ENCODE assay signal across 8 cellular contexts in genomic region chr5:181052928-181053759, GRCh38. TPM values are rescaled to one million over a fixed set of nuclear protein-coding genes. Genes with fewer than 3 reads are reported as not detected.
DNase-seq lines count a peak whose midpoint lies in the region; ATAC-seq, FAIRE-seq and TF ChIP-seq lines count a peak whose summit lies in the region.

No MANE protein-coding gene starts in this region.

- intact Hi-C loops in CD14-positive monocyte (cut with micrococcal nuclease) = no loop called here
- intact Hi-C loops in K562 (cut with micrococcal nuclease) = loop anchor here (2.0 to 5.0 kb wide), 2 partner anchors 24 to 271 kb away; no protein-coding TSS in a partner anchor

- H3K27ac Mint-ChIP-seq in CD14-positive monocyte = no peak overlapping the region

- H3K27ac ChIP-seq in HUES48 (ENCODE audit: low read depth, low read length) (no peak overlapping the region), K562 (ENCODE audit: extremely low read depth, low read depth, low read length) (peak overlapping the region; percentile 89), thoracic aorta (no peak overlapping the region)

- H3K27me3 ChIP-seq in HUES48 (ENCODE audit: control insufficient read depth, insufficient read depth, low read length) (peaks cover 91% of the 10 kb centered on the region), K562 (ENCODE audit: control insufficient read depth in 2 of 2, insufficient read depth in 2 of 2, low read length in 2 of 2) (no peaks in the 10 kb centered on the region), thoracic aorta (replicated peaks; ENCODE audit: insufficient read depth) (peaks cover 16% of the 10 kb centered on the region)

- H3K36me3 ChIP-seq in HUES48 (ENCODE audit: control insufficient read depth, insufficient read depth, low read length) (no peaks in the 10 kb centered on the region), K562 (ENCODE audit: control insufficient read depth, insufficient read depth, low read length) (peaks cover 26% of the 10 kb centered on the region), thoracic aorta (no peaks in the 10 kb centered on the region)

- WGBS in K562 (ENCODE audit: insufficient coverage, low coverage, missing lambda C conversion rate) = 2% methylated on average over 26 of the region's 111 CpGs

- DNase-seq in CD14-positive monocyte (ENCODE audit: low spot score) = no peak
- peak; percentile 67 to 94 (median 93) for DNase-seq in K562 (ENCODE audit: extremely low read depth in 1 of 4, low spot score in 3 of 4)
- peak; percentile 41 for DNase-seq in left kidney (ENCODE audit: low read depth, low spot score)
- DNase-seq in thoracic aorta (ENCODE audit: low spot score) = no peak
- no peak for DNase-seq in NOMO-1 treated with dmso at 0.1 percent for 144 hours (lab: John Stamatoyannopoulos, UW; ENCODE audit: unreplicated experiment)
- DNase-seq in NCI-H226 = no peak
- no peak for DNase-seq in amniotic stem cell (lab: John Stamatoyannopoulos, UW)

- TF ChIP-seq CTCF in CD14-positive monocyte (IDR thresholded peaks at IDR 0.05) = no peak
- TF ChIP-seq CTCF in K562 (IDR thresholded peaks at IDR 0.05 in 2 of 3, conservative IDR thresholded peaks at IDR 0.05 in 1 of 3; ENCODE audit: insufficient read depth in 2 of 3, low read depth in 1 of 3, low read length in 3 of 3) = no peak
- TF ChIP-seq CTCF in thoracic aorta (IDR thresholded peaks at IDR 0.05) = no peak

- peak overlapping the region; percentile 99 for H3K4me2 ChIP-seq in K562 (ENCODE audit: insufficient read depth, low read length)

- no peaks in the 10 kb centered on the region for H3K9me1 ChIP-seq in K562 (ENCODE audit: control insufficient read depth, insufficient read depth, low read length)

- H3K4me3 ChIP-seq in HUES48 (ENCODE audit: low read depth, low read length) (peak overlapping the region; percentile 70), K562 (peak overlapping the region; percentile 84), thoracic aorta (peak overlapping the region; percentile 72)

- H3K4me1 Mint-ChIP-seq in CD14-positive monocyte = peaks cover 11% of the 10 kb centered on the region

- ATAC-seq in K562 = peak; percentile 63
- ATAC-seq in thoracic aorta (ENCODE audit: insufficient number of reproducible peaks, low FRiP score, low read depth) = no peak

- peaks cover 0 to 31% (median 17%) of the 10 kb centered on the region in 7 donors for H3K9me3 Mint-ChIP-seq in CD14-positive monocyte

- peak; percentile 73 for TF ChIP-seq POLR2A in K562 (conservative IDR thresholded peaks at IDR 0.05)

- H3K36me3 Mint-ChIP-seq in CD14-positive monocyte = peaks cover 4 to 10% of the 10 kb centered on the region in 2 donors

- in situ Hi-C loops in K562 (cut with MboI) = no loop called here

- FAIRE-seq in K562 (lab: Jason Lieb, UNC) = no peak

- peak overlapping the region; percentile 95 for H2AFZ ChIP-seq in K562 (ENCODE audit: low read depth, low read length)

- CTCF ChIA-PET in K562 (lab: Yijun Ruan, JAX; ENCODE audit: low intra/inter-chr PET ratio) = interaction anchor here (0.7 kb wide), 1 partner anchor 65 kb away, joined by 3 read pairs; no protein-coding TSS in a partner anchor

- no peaks in the 10 kb centered on the region for H3K9me3 ChIP-seq in HUES48 (ENCODE audit: control insufficient read depth, insufficient read depth, low read length)
- no peaks in the 10 kb centered on the region for H3K9me3 ChIP-seq in K562 (replicated peaks; ENCODE audit: control insufficient read depth, insufficient read depth, low read depth, low read length)
- no peaks in the 10 kb centered on the region for H3K9me3 ChIP-seq in thoracic aorta

- no peaks in the 10 kb centered on the region for H4K20me1 ChIP-seq in K562 (replicated peaks; ENCODE audit: control insufficient read depth, insufficient read depth, low read length)

- 0 out of 2 replicates have a peak, but pooled peaks cover 2% of the 10 kb centered on the region for H3K4me1 ChIP-seq in HUES48 (ENCODE audit: control insufficient read depth, insufficient read depth, low read length)
- peaks cover 38 to 39% of the 10 kb centered on the region in 2 experiments for H3K4me1 ChIP-seq in K562 (replicated peaks in 1 of 2; ENCODE audit: control insufficient read depth in 2 of 2, insufficient read depth in 2 of 2, low read length in 2 of 2)
- H3K4me1 ChIP-seq in thoracic aorta (ENCODE audit: control insufficient read depth in 1 of 2, low read depth in 2 of 2) = peaks cover 11 to 12% of the 10 kb centered on the region in 2 donors

- no TSS peak for BruUV-seq in K562 (replicated peaks; lab: Mats Ljungman, UMichigan)

- peaks cover 61% of the 10 kb centered on the region for H3K79me2 ChIP-seq in K562 (ENCODE audit: control insufficient read depth, insufficient read depth, low read length)

- POLR2A ChIA-PET in K562 (lab: Yijun Ruan, JAX) = interaction anchor here (0.6 to 1.3 kb wide), 4 partner anchors 10 to 243 kb away, joined by 3 to 4 read pairs (median 3); no protein-coding TSS in a partner anchor

- no peak overlapping the region for H3K9ac ChIP-seq in HUES48 (ENCODE audit: low read depth, low read length)
- peak overlapping the region; percentile 70 to 97 for H3K9ac ChIP-seq in K562 (ENCODE audit: insufficient read depth in 1 of 2, low read depth in 2 of 2, low read length in 2 of 2)

- peak overlapping the region; percentile 47 to 88 for H3K4me3 Mint-ChIP-seq in CD14-positive monocyte

- no peak for TF ChIP-seq EP300 in K562 (IDR thresholded peaks at IDR 0.05; ENCODE audit: low read length)

- H3K27me3 Mint-ChIP-seq in CD14-positive monocyte (ENCODE audit: low read depth in 3 of 3) = peaks cover 60 to 87% (median 71%) of the 10 kb centered on the region in 3 donors

- TF ChIP-seq RAD21 in K562 (CRISPR knock-in tag; conservative IDR thresholded peaks at IDR 0.05 in 1 of 2, IDR thresholded peaks at IDR 0.05 in 1 of 2) = no peak

TF ChIP-seq in K562, 482 proteins besides CTCF, POLR2A, EP300 and RAD21 (continues in another document):
- no peak for TF ChIP-seq NR4A1 (CRISPR knock-in tag; IDR thresholded peaks at IDR 0.05)
- TF ChIP-seq NR4A1 (tag; IDR thresholded peaks at IDR 0.05) = no peak
- no peak for TF ChIP-seq ZNF124 (CRISPR knock-in tag; IDR thresholded peaks at IDR 0.05)
- 0 out of 2 replicates have a peak, but pooled peaks have one; percentile 32 for TF ChIP-seq ZNF740 (CRISPR knock-in tag; IDR thresholded peaks at IDR 0.05)
- no peak for TF ChIP-seq ZNF740 (tag; IDR thresholded peaks at IDR 0.05)
- no peak for TF ChIP-seq ZHX1 (conservative IDR thresholded peaks at IDR 0.05; ENCODE audit: low read length)
- TF ChIP-seq ATF3 (IDR thresholded peaks at IDR 0.05) = no peak
- TF ChIP-seq ATF3 (CRISPR knock-in tag; conservative IDR thresholded peaks at IDR 0.05) = no peak

RNA-seq across cellular contexts. Expression of gene BTNL9, which starts 13.1 kb away (rescaled TPM):
- polyA plus RNA-seq in CD14-positive monocyte (not detected), K562 (2011; rRNA removed) (18.9 and 25.6 TPM in 2 replicates), K562 (2014; fragmentation: Illumina TruSeq; extraction: Trizol) (32.7 and 35.3 TPM in 2 replicates), K562 (2014; fragmentation: Nextera tagmentation; extraction: Ambion mirVana) (1 to 10 TPM; 3.7 to 3.9 TPM), K562 (2014; rRNA removed) (86.7 and 88.7 TPM in 2 replicates)
- 237 and 332 TPM in 2 replicates for total RNA-seq in K562 (2011; cell fraction: chromatin; rRNA removed; ENCODE audit: low replicate concordance)
- total RNA-seq in K562 (2011; cell fraction: nucleolus; rRNA removed) = 194 and 284 TPM in 2 replicates
- total RNA-seq in K562 (2011; cell fraction: nucleoplasm; rRNA removed) = 242 and 248 TPM in 2 replicates
- total RNA-seq in K562 (2014; rRNA removed) (39.4 and 46.8 TPM in 2 replicates), K562 (2014; rRNA removed; fragmentation: Illumina TruSeq; extraction: Trizol) (17.1 and 18.5 TPM in 2 replicates), K562 (2015; rRNA removed; fragmentation: Illumina TruSeq; extraction: Trizol) (29.4 and 29.6 TPM in 2 replicates), K562 (2021) (42.7 and 50.7 TPM in 2 replicates), thoracic aorta (10 to 100 TPM; 10.7 to 20.5 TPM)
- 13.6 and 19.3 TPM in 2 replicates for polyA plus RNA-seq in K562 (2011; cell fraction: cytosol; rRNA removed)
- polyA plus RNA-seq in K562 (2011; cell fraction: nucleus; rRNA removed) = 99.2 and 210 TPM in 2 replicates
- 62.1 and 65.7 TPM in 2 replicates for polyA plus RNA-seq in K562 (2012)
- polyA minus RNA-seq in K562 (2011; rRNA and poly(A)+ RNA removed) = 6.0 and 15.6 TPM in 2 replicates
- polyA minus RNA-seq in K562 (2011; cell fraction: cytosol; rRNA and poly(A)+ RNA removed) = 7.2 and 20.7 TPM in 2 replicates
- polyA minus RNA-seq in K562 (2011; cell fraction: nucleus; rRNA and poly(A)+ RNA removed) = 54.0 and 85.9 TPM in 2 replicates

Comparison
In these comparisons a context has a peak if more than half of its experiments do, and no peak if none do; other contexts are left out.
1. DNase-seq: peak in K562 (4 of 4) and left kidney (single experiment); none in CD14-positive monocyte (single experiment), thoracic aorta (single experiment), NOMO-1 treated with dmso at 0.1 percent for 144 hours (single experiment), NCI-H226 (single experiment) and amniotic stem cell (single experiment).
2. Peak in every context shown above with its lines, with median percentiles within 50 percentile points of each other: H3K4me3 ChIP-seq.